Comparison of ENCODE assay signal across 12 cellular contexts in the genomic region with DNA sequence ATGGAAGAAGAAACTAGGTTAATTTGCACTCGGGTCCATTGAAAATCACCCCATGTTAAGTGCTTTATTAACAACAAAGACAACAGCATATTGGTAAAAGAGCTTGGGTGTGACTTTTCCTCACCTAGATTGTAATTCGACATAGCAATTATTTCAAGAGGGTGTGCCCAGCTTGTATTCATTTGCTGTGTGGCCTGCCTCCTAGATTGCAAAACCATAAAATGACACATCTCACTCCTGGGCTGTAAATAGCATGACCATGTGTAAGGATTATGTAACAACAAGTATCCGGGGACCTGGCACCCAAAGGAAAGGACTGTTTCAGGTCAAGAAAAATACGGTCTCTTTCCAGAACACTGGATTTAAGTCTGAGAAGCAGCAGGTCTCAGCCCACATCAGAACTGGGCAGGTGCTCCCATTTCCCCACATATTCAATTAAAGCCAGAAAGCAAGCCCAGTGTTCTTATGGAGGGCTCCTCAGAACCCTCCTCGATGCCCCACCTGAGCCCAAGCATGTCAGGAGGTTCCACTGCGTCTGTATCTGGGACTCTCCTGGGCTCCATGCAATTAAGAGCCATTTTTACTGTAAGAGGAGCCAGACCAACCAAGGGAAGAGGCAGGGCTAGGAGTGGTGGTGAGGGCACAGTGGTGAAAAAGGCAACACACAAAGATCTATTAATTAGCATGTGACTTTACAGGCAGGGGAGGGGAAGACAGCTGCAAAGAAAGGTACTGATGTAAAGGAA. TPM values are rescaled to one million over a fixed set of nuclear protein-coding genes. Genes with fewer than 3 reads are reported as not detected.
A peak's percentile ranks its signal among the peaks of the same experiment; 100 is the strongest.
DNase-seq lines count a peak whose midpoint lies in the region; ATAC-seq and TF ChIP-seq lines count a peak whose summit lies in the region.
"Had no signal": no experiment of that assay in that cellular context is flagged by ENCODE, and none has a peak within 500 bp of the region (broad histone marks: within the 10 kb centered on the region; RNA-seq: fewer than 3 reads in every experiment).

No MANE protein-coding gene starts in this region.

- H3K4me1 ChIP-seq in adipocyte (ENCODE audit: control insufficient read depth, insufficient read depth, low read length) (peaks cover 12% of the 10 kb centered on the region), left lung (peaks cover 4 to 7% of the 10 kb centered on the region in 2 donors), stomach (peaks cover 0 to 13% (median 0%) of the 10 kb centered on the region in 4 donors)

- TF ChIP-seq CTCF in AG09309 (IDR thresholded peaks at IDR 0.05; ENCODE audit: control insufficient read depth, insufficient read depth, low read depth, low read length, missing control alignments) (no peak), left lung (IDR thresholded peaks at IDR 0.05) (no peak), stomach (IDR thresholded peaks at IDR 0.05) (no peak)

- H3K27ac ChIP-seq in left lung, result no peak overlapping the region
- H3K27ac ChIP-seq in stomach, result peak overlapping the region in 1 of 5 donors; percentile 36
- H3K27ac ChIP-seq: VCaP had no signal

- peak; percentile 41 for DNase-seq in AG09309 (ENCODE audit: low read depth)
- peak; percentile 43 for DNase-seq in HuH-7 (ENCODE audit: low spot score)
- peak; percentile 29 for DNase-seq in adipocyte (ENCODE audit: low read depth)
- DNase-seq in left lung, result no peak
- no peak for DNase-seq in stomach
- DNase-seq in NCI-H1930 (lab: John Stamatoyannopoulos, UW), result no peak
- DNase-seq: amniotic stem cell; COR-L47; stimulated activated CD4-positive, alpha-beta T cell treated with anti-CD3 and anti-CD28 coated beads, Interleukin-4, amount 100 ng/mL, for 1 hour had no signal

- TF ChIP-seq POLR2A in stomach (IDR thresholded peaks at IDR 0.05), result no peak

- TF ChIP-seq EP300 in stomach (IDR thresholded peaks at IDR 0.05), result no peak

- intact Hi-C loops in left lung (cut with DNase I), result no loop called here
- intact Hi-C loops in stomach (cut with DNase I; ENCODE audit: low total_unique reads), result no loop called here

- H3K27me3 ChIP-seq in adipocyte (replicated peaks; ENCODE audit: control insufficient read depth, insufficient read depth, low read length) (no peaks in the 10 kb centered on the region), left lung (no peaks in the 10 kb centered on the region), stomach (no peaks in the 10 kb centered on the region)

- no peak overlapping the region for H3K9ac ChIP-seq in adipocyte (ENCODE audit: low read length)

- H3K4me3 ChIP-seq in AG09309 (ENCODE audit: control insufficient read depth, low read depth, low read length), result no peak overlapping the region
- no peak overlapping the region for H3K4me3 ChIP-seq in adipocyte (ENCODE audit: low read length)
- no peak overlapping the region for H3K4me3 ChIP-seq in left lung
- H3K4me3 ChIP-seq in stomach, result no peak overlapping the region

- WGBS in stomach, 5 donors, result 52 to 76% (median 60%) methylated on average over 6 of the region's 6 CpGs

- H3K36me3 ChIP-seq in adipocyte (ENCODE audit: control insufficient read depth, insufficient read depth, low read length, severe bottlenecking) (peaks cover 2% of the 10 kb centered on the region), left lung (no peaks in the 10 kb centered on the region), stomach (peaks cover 0 to 4% (median 0%) of the 10 kb centered on the region in 4 donors)

- ATAC-seq in left lung, result peak; percentile 94
- ATAC-seq in GM21786 (IDR thresholded peaks at IDR 0.05; ENCODE audit: unreplicated experiment), result no peak
- no peak for ATAC-seq in GM21619 (IDR thresholded peaks at IDR 0.05; ENCODE audit: unreplicated experiment)

- H3K9me3 ChIP-seq in adipocyte (ENCODE audit: control insufficient read depth, low read length), result no peaks in the 10 kb centered on the region
- no peaks in the 10 kb centered on the region for H3K9me3 ChIP-seq in left lung
- H3K9me3 ChIP-seq in stomach, result no peaks in the 10 kb centered on the region

RNA-seq across cellular contexts. Expression of gene MREG, which starts 39.2 kb away (rescaled TPM):
- 10 to 100 TPM; 13.9 to 17.1 TPM for total RNA-seq in left lung
- total RNA-seq in stomach, result 10 to 100 TPM in 1 of 5 donors, 1 to 10 TPM in 4; 2.2 to 21.7 (median 5.5) TPM
- 1 to 10 TPM; 2.6 to 7.3 (median 2.6) TPM for polyA plus RNA-seq in stomach

Comparison
In these comparisons a context has a peak if more than half of its experiments do, and no peak if none do; other contexts are left out.
1. DNase-seq: peak in AG09309 (single experiment), HuH-7 (single experiment) and adipocyte (single experiment); none in left lung (0 of 2), stomach (single experiment) and NCI-H1930 (0 of 2).